In the genomic region with DNA sequence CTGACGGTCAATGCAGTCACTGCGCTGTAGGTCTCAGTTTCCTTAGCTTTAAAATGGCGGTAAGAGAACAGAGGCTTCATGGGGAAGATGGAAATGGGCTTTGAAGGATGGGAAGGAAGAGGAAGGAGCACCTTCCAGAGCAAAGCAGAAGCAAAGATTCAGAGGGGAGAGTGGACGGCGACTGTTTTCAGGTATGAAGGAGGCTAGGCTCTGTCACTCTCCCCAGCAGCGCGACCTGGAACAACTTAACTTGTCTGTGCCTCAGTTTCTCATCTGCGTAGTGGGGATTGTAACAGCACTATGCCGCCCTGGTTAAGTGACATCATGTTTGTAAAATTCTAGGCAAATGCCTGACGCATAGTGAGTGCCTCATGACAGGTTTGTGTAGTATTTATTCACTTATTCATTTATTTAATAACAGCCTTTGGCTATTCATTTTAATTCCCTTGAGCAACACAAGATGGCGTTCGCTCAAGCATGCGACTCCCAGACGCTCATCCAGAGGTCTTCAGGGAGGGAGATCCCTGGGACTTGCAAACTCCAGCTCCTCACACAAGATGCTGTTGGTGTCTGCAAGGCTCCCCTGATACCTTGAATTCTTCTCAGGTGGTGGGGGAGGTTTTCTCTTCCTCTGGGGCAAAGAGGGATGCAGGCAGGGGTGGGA, we compare ENCODE assay signal across 12 cellular contexts.
DNase-seq lines count a peak whose midpoint lies in the region; ATAC-seq and TF ChIP-seq lines count a peak whose summit lies in the region.
"Had no signal": no experiment of that assay in that cellular context is flagged by ENCODE, and none has a peak within 500 bp of the region (broad histone marks: within the 10 kb centered on the region; RNA-seq: fewer than 3 reads in every experiment).

No MANE protein-coding gene starts in this region.

- H3K9me3 Mint-ChIP-seq in chondrocyte (ENCODE audit: low read depth), result no peaks in the 10 kb centered on the region

- no peak overlapping the region for H3K27ac Mint-ChIP-seq in chondrocyte (ENCODE audit: unreplicated experiment)

- H3K4me3 Mint-ChIP-seq in chondrocyte (ENCODE audit: unreplicated experiment), result no peak overlapping the region

- no peaks in the 10 kb centered on the region for H3K36me3 Mint-ChIP-seq in chondrocyte (ENCODE audit: low read depth)

- ATAC-seq in HG02885 (IDR thresholded peaks at IDR 0.05; ENCODE audit: poor library complexity, unreplicated experiment), result no peak

- H3K4me3 ChIP-seq in retinal pigment epithelial cell (ENCODE audit: low read length), result no peak overlapping the region
- H3K4me3 ChIP-seq: hepatocyte, thoracic aorta had no signal

- peak; percentile 49 for DNase-seq in EH (ENCODE audit: low read depth)
- DNase-seq in HT-29 (ENCODE audit: low spot score), result peak; percentile 4
- no peak for DNase-seq in chondrocyte (ENCODE audit: low spot score)
- no peak for DNase-seq in retinal pigment epithelial cell (ENCODE audit: low read depth)
- DNase-seq in retina, result no peak
- DNase-seq in NCI-H2081 treated with DMSO at 0.1 percent for 48 hours (lab: John Stamatoyannopoulos, UW), result no peak
- DNase-seq: activated T-cell treated with anti-CD3 and anti-CD28 coated beads, Interleukin-2, amount 50 U/mL, for 1 hour; NCI-H1105 treated with DMSO at 0.1 percent for 48 hours; OCI-M1 had no signal

- H3K4me1 Mint-ChIP-seq in chondrocyte (ENCODE audit: low read depth), result peaks cover 33% of the 10 kb centered on the region

- TF ChIP-seq CTCF in chondrocyte (IDR thresholded peaks at IDR 0.05) (peak; percentile 56), retinal pigment epithelial cell (conservative IDR thresholded peaks at IDR 0.05; ENCODE audit: low read depth, low read length) (peak; percentile 8)

- no peaks in the 10 kb centered on the region for H3K27me3 Mint-ChIP-seq in chondrocyte (ENCODE audit: low read depth)

Comparison
In these comparisons a context has a peak if more than half of its experiments do, and no peak if none do; other contexts are left out.
1. DNase-seq: peak in EH (single experiment) and HT-29 (single experiment); none in chondrocyte (single experiment), retinal pigment epithelial cell (single experiment), retina (single experiment) and NCI-H2081 treated with DMSO at 0.1 percent for 48 hours (single experiment).